Comparison of ENCODE assay signal across 9 cellular contexts in the genomic region with DNA sequence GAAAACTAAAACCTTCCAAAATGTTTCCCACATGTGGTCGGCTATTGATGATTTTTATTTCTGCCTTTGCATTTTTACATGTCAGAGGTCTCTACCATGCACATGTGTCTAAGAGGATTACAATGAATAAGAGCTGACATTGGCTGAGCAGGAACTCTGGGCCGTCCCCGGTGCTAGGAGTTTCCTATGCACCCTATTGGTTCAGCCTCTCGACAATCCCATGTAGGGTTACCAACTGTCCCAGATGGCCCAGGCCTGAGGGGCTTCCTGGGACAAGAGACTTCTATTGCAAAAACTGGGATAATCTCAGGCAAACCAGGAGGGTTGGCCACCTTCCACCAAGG.
DNase-seq lines count a peak whose midpoint lies in the region; ATAC-seq and TF ChIP-seq lines count a peak whose summit lies in the region.
"Had no signal": no experiment of that assay in that cellular context is flagged by ENCODE, and none has a peak within 500 bp of the region (broad histone marks: within the 10 kb centered on the region; RNA-seq: fewer than 3 reads in every experiment).

No MANE protein-coding gene starts in this region.

- H3K9me3 ChIP-seq in CD4-positive, CD25-positive, alpha-beta regulatory T cell (ENCODE audit: control insufficient read depth in 2 of 2, low read length in 2 of 2) = no peaks in the 10 kb centered on the region
- H3K9me3 ChIP-seq in DOHH2 (ENCODE audit: control insufficient read depth, insufficient read depth, low read length) (no peaks in the 10 kb centered on the region), transverse colon (no peaks in the 10 kb centered on the region)
- no peaks in the 10 kb centered on the region for H3K9me3 ChIP-seq in naive thymus-derived CD4-positive, alpha-beta T cell (ENCODE audit: control insufficient read depth in 2 of 3, low read length in 3 of 3)

- no peaks in the 10 kb centered on the region for H3K9me2 ChIP-seq in DOHH2 (replicated peaks; ENCODE audit: control insufficient read depth, low read length)

- intact Hi-C loops in activated T-helper 1 cell treated with anti-CD3 and anti-CD28 coated beads, Interleukin-12 subunit alpha, Interleukin-12 subunit beta, Interleukin-2, Interleukin-4 antibody, amounts not matched to agents 30 ng/mL and 10 ng/mL and 1 ng/mL, durations not matched to agents 14 hours and 24 hours and 36 hours (cut with micrococcal nuclease) = loop anchor here (1.0 to 5.0 kb wide), 6 partner anchors 9 to 208 kb away; partner anchors contain the start of gene TNRC6C
- intact Hi-C loops in naive thymus-derived CD4-positive, alpha-beta T cell (cut with micrococcal nuclease) = loop anchor here (1.0 to 5.0 kb wide), 4 partner anchors 38 to 115 kb away; partner anchors contain the start of gene TNRC6C (in 2 of the 2)
- intact Hi-C loops in transverse colon (cut with DNase I; ENCODE audit: low total_unique reads) = no loop called here

- in situ Hi-C loops in transverse colon (cut with MboI; ENCODE audit: low pct_ligation_motif_present in 1 of 4, low pct_unique_long_range_greater_than_20kb in 1 of 4, low sequenced_read_pairs in 3 of 4) = no loop called here

- H3K4me2 ChIP-seq in DOHH2 (ENCODE audit: low read length) = 0 out of 2 replicates have a peak overlapping the region, but pooled peaks have one; percentile 56

- H3F3A ChIP-seq in DOHH2 (ENCODE audit: control insufficient read depth, insufficient read depth) = no peaks in the 10 kb centered on the region

- H3K79me2 ChIP-seq in DOHH2 (ENCODE audit: control insufficient read depth, low read length) = no peaks in the 10 kb centered on the region

- TF ChIP-seq POLR2A in transverse colon (IDR thresholded peaks at IDR 0.05) = no peak

- no peak for DNase-seq in CD4-positive, CD25-positive, alpha-beta regulatory T cell
- DNase-seq in activated T-helper 1 cell treated with anti-CD3 and anti-CD28 coated beads, Interleukin-12 subunit alpha, Interleukin-12 subunit beta, Interleukin-2, Interleukin-4 antibody, amounts not matched to agents 30 ng/mL and 10 ng/mL and 1 ng/mL, durations not matched to agents 14 hours and 24 hours and 36 hours (ENCODE audit: low spot score) = no peak
- no peak for DNase-seq in naive thymus-derived CD4-positive, alpha-beta T cell
- DNase-seq in GM20000 (ENCODE audit: low spot score) = no peak
- no peak for DNase-seq in NCI-H1105 treated with DMSO at 0.1 percent for 48 hours (lab: John Stamatoyannopoulos, UW)
- no peak for DNase-seq in transverse colon
- DNase-seq: SHP77 had no signal

- 40 to 78% methylated on average over 1 to 4 of the region's 4 CpGs for WGBS in transverse colon (ENCODE audit: low coverage in 1 of 2), 2 donors

- no peak for TF ChIP-seq EP300 in transverse colon (IDR thresholded peaks at IDR 0.05; ENCODE audit: low read depth)

- H4K20me1 ChIP-seq in DOHH2 (ENCODE audit: control insufficient read depth, insufficient read depth, low read depth, low read length) = no peaks in the 10 kb centered on the region

- H3K36me3 ChIP-seq in CD4-positive, CD25-positive, alpha-beta regulatory T cell (ENCODE audit: control insufficient read depth, insufficient read depth, low read length) = no peaks in the 10 kb centered on the region
- H3K36me3 ChIP-seq in DOHH2 (ENCODE audit: control insufficient read depth, low read length) (no peaks in the 10 kb centered on the region), transverse colon (no peaks in the 10 kb centered on the region)
- no peaks in the 10 kb centered on the region for H3K36me3 ChIP-seq in naive thymus-derived CD4-positive, alpha-beta T cell (ENCODE audit: control insufficient read depth in 2 of 3, insufficient read depth in 3 of 3, low read length in 3 of 3)
- H3K36me3 ChIP-seq: cardiac muscle cell had no signal

- H3K4me1 ChIP-seq in CD4-positive, CD25-positive, alpha-beta regulatory T cell (ENCODE audit: control insufficient read depth, insufficient read depth, low read length, poor library complexity, severe bottlenecking) = peaks cover 56% of the 10 kb centered on the region
- H3K4me1 ChIP-seq in DOHH2 (ENCODE audit: control insufficient read depth, low read length) = peaks cover 48% of the 10 kb centered on the region
- peaks cover 38 to 44% of the 10 kb centered on the region in 2 donors for H3K4me1 ChIP-seq in naive thymus-derived CD4-positive, alpha-beta T cell (ENCODE audit: control insufficient read depth in 2 of 2, insufficient read depth in 2 of 2, low read length in 2 of 2)
- H3K4me1 ChIP-seq in transverse colon = peaks cover 0 to 25% (median 19%) of the 10 kb centered on the region in 4 donors

- no peak overlapping the region for H3K27ac ChIP-seq in CD4-positive, CD25-positive, alpha-beta regulatory T cell (ENCODE audit: insufficient read depth, low read length, poor library complexity, severe bottlenecking)
- H3K27ac ChIP-seq in DOHH2 (ENCODE audit: low read depth, low read length) (no peak overlapping the region), transverse colon (no peak overlapping the region)
- no peak overlapping the region for H3K27ac ChIP-seq in naive thymus-derived CD4-positive, alpha-beta T cell (ENCODE audit: low read depth, low read length)
- H3K27ac ChIP-seq: cardiac muscle cell had no signal

- H3K36me3 Mint-ChIP-seq in CD4-positive, CD25-positive, alpha-beta regulatory T cell = no peaks in the 10 kb centered on the region
- H3K36me3 Mint-ChIP-seq in activated T-helper 1 cell treated with anti-CD3 and anti-CD28 coated beads, Interleukin-12 subunit alpha, Interleukin-12 subunit beta, Interleukin-2, Interleukin-4 antibody, amounts not matched to agents 30 ng/mL and 10 ng/mL and 1 ng/mL, durations not matched to agents 14 hours and 24 hours and 36 hours (ENCODE audit: low read depth) = peaks cover 3% of the 10 kb centered on the region
- peaks cover 0 to 3% (median 0%) of the 10 kb centered on the region in 5 donors for H3K36me3 Mint-ChIP-seq in naive thymus-derived CD4-positive, alpha-beta T cell

- CTCF ChIA-PET in naive thymus-derived CD4-positive, alpha-beta T cell (lab: Charles Lee) = no interaction called here

- peaks cover 5% of the 10 kb centered on the region for H3K27me3 Mint-ChIP-seq in CD4-positive, CD25-positive, alpha-beta regulatory T cell
- peaks cover 21% of the 10 kb centered on the region for H3K27me3 Mint-ChIP-seq in activated T-helper 1 cell treated with anti-CD3 and anti-CD28 coated beads, Interleukin-12 subunit alpha, Interleukin-12 subunit beta, Interleukin-2, Interleukin-4 antibody, amounts not matched to agents 30 ng/mL and 10 ng/mL and 1 ng/mL, durations not matched to agents 14 hours and 24 hours and 36 hours (ENCODE audit: insufficient read depth)
- H3K27me3 Mint-ChIP-seq in naive thymus-derived CD4-positive, alpha-beta T cell = peaks cover 0 to 2% (median 0%) of the 10 kb centered on the region in 5 donors

- peak overlapping the region in 2 of 4 donors; percentile 29 to 62 for H3K4me3 Mint-ChIP-seq in CD4-positive, CD25-positive, alpha-beta regulatory T cell
- H3K4me3 Mint-ChIP-seq in activated T-helper 1 cell treated with anti-CD3 and anti-CD28 coated beads, Interleukin-12 subunit alpha, Interleukin-12 subunit beta, Interleukin-2, Interleukin-4 antibody, amounts not matched to agents 30 ng/mL and 10 ng/mL and 1 ng/mL, durations not matched to agents 14 hours and 24 hours and 36 hours = peak overlapping the region; percentile 5
- H3K4me3 Mint-ChIP-seq in naive thymus-derived CD4-positive, alpha-beta T cell = peak overlapping the region in 6 of 10 donors; percentile 0 to 63 (median 44)

- H3K27me3 ChIP-seq in CD4-positive, CD25-positive, alpha-beta regulatory T cell (ENCODE audit: control insufficient read depth, insufficient read depth, low read length) = no peaks in the 10 kb centered on the region
- H3K27me3 ChIP-seq in DOHH2 (ENCODE audit: control insufficient read depth, low read length) = peaks cover 15% of the 10 kb centered on the region
- no peaks in the 10 kb centered on the region for H3K27me3 ChIP-seq in naive thymus-derived CD4-positive, alpha-beta T cell (ENCODE audit: control insufficient read depth in 2 of 2, insufficient read depth in 2 of 2, low read length in 2 of 2)
- H3K27me3 ChIP-seq in transverse colon = no peaks in the 10 kb centered on the region
- H3K27me3 ChIP-seq: cardiac muscle cell had no signal

- POLR2A ChIA-PET in naive thymus-derived CD4-positive, alpha-beta T cell (lab: Charles Lee) = interaction anchor here (0.7 to 2.2 kb wide), 7 partner anchors 27 to 123 kb away, joined by 3 to 13 read pairs (median 4); partner anchors contain the start of gene TNRC6C

- no peak overlapping the region for H3K4me3 ChIP-seq in CD4-positive, CD25-positive, alpha-beta regulatory T cell (ENCODE audit: low read depth, low read length)
- H3K4me3 ChIP-seq in DOHH2 (ENCODE audit: low read length) (no peak overlapping the region), transverse colon (no peak overlapping the region)
- no peak overlapping the region for H3K4me3 ChIP-seq in naive thymus-derived CD4-positive, alpha-beta T cell (ENCODE audit: low read length)
- H3K4me3 ChIP-seq: cardiac muscle cell had no signal

- peak overlapping the region; percentile 48 to 98 (median 72) for H3K27ac Mint-ChIP-seq in CD4-positive, CD25-positive, alpha-beta regulatory T cell
- no peak overlapping the region for H3K27ac Mint-ChIP-seq in activated T-helper 1 cell treated with anti-CD3 and anti-CD28 coated beads, Interleukin-12 subunit alpha, Interleukin-12 subunit beta, Interleukin-2, Interleukin-4 antibody, amounts not matched to agents 30 ng/mL and 10 ng/mL and 1 ng/mL, durations not matched to agents 14 hours and 24 hours and 36 hours
- H3K27ac Mint-ChIP-seq in naive thymus-derived CD4-positive, alpha-beta T cell = peak overlapping the region in 5 of 9 donors; percentile 0 to 90 (median 13)

- H3K9me3 Mint-ChIP-seq in CD4-positive, CD25-positive, alpha-beta regulatory T cell = peaks cover 0 to 2% (median 0%) of the 10 kb centered on the region in 7 donors
- no peaks in the 10 kb centered on the region for H3K9me3 Mint-ChIP-seq in activated T-helper 1 cell treated with anti-CD3 and anti-CD28 coated beads, Interleukin-12 subunit alpha, Interleukin-12 subunit beta, Interleukin-2, Interleukin-4 antibody, amounts not matched to agents 30 ng/mL and 10 ng/mL and 1 ng/mL, durations not matched to agents 14 hours and 24 hours and 36 hours
- peaks cover 0 to 2% (median 0%) of the 10 kb centered on the region in 11 donors for H3K9me3 Mint-ChIP-seq in naive thymus-derived CD4-positive, alpha-beta T cell

- peaks cover 13 to 42% (median 24%) of the 10 kb centered on the region in 4 donors for H3K4me1 Mint-ChIP-seq in CD4-positive, CD25-positive, alpha-beta regulatory T cell
- peaks cover 43% of the 10 kb centered on the region for H3K4me1 Mint-ChIP-seq in activated T-helper 1 cell treated with anti-CD3 and anti-CD28 coated beads, Interleukin-12 subunit alpha, Interleukin-12 subunit beta, Interleukin-2, Interleukin-4 antibody, amounts not matched to agents 30 ng/mL and 10 ng/mL and 1 ng/mL, durations not matched to agents 14 hours and 24 hours and 36 hours (ENCODE audit: low read depth)
- peaks cover 28 to 63% (median 51%) of the 10 kb centered on the region in 7 donors for H3K4me1 Mint-ChIP-seq in naive thymus-derived CD4-positive, alpha-beta T cell

- no peak for ATAC-seq in CD4-positive, CD25-positive, alpha-beta regulatory T cell (ENCODE audit: low read depth in 2 of 2)
- no peak for ATAC-seq in naive thymus-derived CD4-positive, alpha-beta T cell

- TF ChIP-seq CTCF in DOHH2 (IDR thresholded peaks at IDR 0.05; ENCODE audit: low read depth, low read length, poor library complexity, severe bottlenecking) = no peak
- TF ChIP-seq CTCF in GM20000 (IDR thresholded peaks at IDR 0.05; ENCODE audit: extremely low read depth, missing control alignments) = no peak
- no peak for TF ChIP-seq CTCF in transverse colon (IDR thresholded peaks at IDR 0.05)
